In the genomic region with DNA sequence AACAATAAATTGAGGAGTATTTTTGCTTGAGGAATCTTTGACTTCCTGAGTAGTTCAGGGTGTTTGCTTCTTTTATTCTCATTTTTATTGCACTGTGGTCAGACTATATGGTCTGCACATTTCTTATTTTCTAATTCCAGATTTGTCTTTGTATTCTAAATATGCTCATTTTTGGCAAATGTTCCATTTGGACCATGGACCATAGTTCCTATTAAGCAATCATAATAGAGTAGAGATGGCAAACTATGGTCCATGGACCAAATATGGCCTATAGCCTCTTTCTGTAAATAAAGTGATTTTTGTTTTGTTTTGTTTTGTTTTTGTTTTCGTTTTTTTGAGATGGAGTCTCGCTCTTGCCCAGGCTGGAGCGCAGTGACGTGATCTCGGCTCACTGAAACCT, we compare ENCODE assay signal across 22 cellular contexts. TPM values are rescaled to one million over a fixed set of nuclear protein-coding genes. Genes with fewer than 3 reads are reported as not detected.
DNase-seq lines count a peak whose midpoint lies in the region; ATAC-seq, FAIRE-seq and TF ChIP-seq lines count a peak whose summit lies in the region.
"Had no signal": no experiment of that assay in that cellular context is flagged by ENCODE, and none has a peak within 500 bp of the region (broad histone marks: within the 10 kb centered on the region; RNA-seq: fewer than 3 reads in every experiment).

No MANE protein-coding gene starts in this region.

- H3K4me2 ChIP-seq in astrocyte (ENCODE audit: low read length) (peak overlapping the region; percentile 91), hepatocyte (peak overlapping the region; percentile 86)

- H4K20me1 ChIP-seq in astrocyte (ENCODE audit: insufficient read depth, low read length) (no peaks in the 10 kb centered on the region), hepatocyte (ENCODE audit: insufficient read depth, poor library complexity, severe bottlenecking) (no peaks in the 10 kb centered on the region)

- H3K4me3 ChIP-seq in Caco-2 (ENCODE audit: low read depth, low read length): peak overlapping the region; percentile 56; the same call in 1 of the 2 replicates
- H3K4me3 ChIP-seq in astrocyte (ENCODE audit: insufficient read depth, low read depth, low read length): no peak overlapping the region
- no peak overlapping the region for H3K4me3 ChIP-seq in hepatocyte
- peak overlapping the region; percentile 81 for H3K4me3 ChIP-seq in thoracic aorta
- H3K4me3 ChIP-seq in testis: no peak overlapping the region

- H3K9me3 ChIP-seq in Caco-2: no peaks in the 10 kb centered on the region
- H3K9me3 ChIP-seq in astrocyte (ENCODE audit: insufficient read depth, low read depth, low read length): no peaks in the 10 kb centered on the region
- no peaks in the 10 kb centered on the region for H3K9me3 ChIP-seq in hepatocyte (ENCODE audit: low read depth)
- no peaks in the 10 kb centered on the region for H3K9me3 ChIP-seq in thoracic aorta
- H3K9me3 ChIP-seq in testis: no peaks in the 10 kb centered on the region
- H3K9me3 ChIP-seq: tibial nerve had no signal

- FAIRE-seq in astrocyte (lab: Jason Lieb, UNC): no peak

- H3K9me2 ChIP-seq in hepatocyte (replicated peaks; ENCODE audit: insufficient read depth): no peaks in the 10 kb centered on the region

- no peak for ATAC-seq in thoracic aorta (ENCODE audit: insufficient number of reproducible peaks, low FRiP score, low read depth)
- ATAC-seq: activated naive CD8-positive, alpha-beta T cell treated with anti-CD3 and anti-CD28 coated beads, Interleukin-2, amount 50 U/mL, for 24 hours; activated T-helper 17 cell treated with anti-CD3 and anti-CD28 coated beads, Interleukin-2, amount 50 U/mL, for 72 hours; effector memory CD8-positive, alpha-beta T cell; stimulated activated effector memory CD8-positive, alpha-beta T cell treated with anti-CD3 and anti-CD28 coated beads, Interleukin-12 subunit alpha, Interleukin-12 subunit beta, amount 100 ng/mL, for 72 hours had no signal

- peaks cover 46% of the 10 kb centered on the region for H3K4me1 Mint-ChIP-seq in Caco-2 (ENCODE audit: low read depth, unreplicated experiment)
- peaks cover 5% of the 10 kb centered on the region for H3K4me1 Mint-ChIP-seq in astrocyte (ENCODE audit: low read depth, unreplicated experiment)
- H3K4me1 Mint-ChIP-seq: activated T-helper 17 cell treated with anti-CD3 and anti-CD28 coated beads, Interleukin-2, amount 50 U/mL, for 72 hours had no signal

- H3K9ac ChIP-seq in astrocyte (ENCODE audit: low read length): no peak overlapping the region

- H3K27me3 Mint-ChIP-seq in Caco-2 (ENCODE audit: insufficient read depth, unreplicated experiment): no peaks in the 10 kb centered on the region
- peaks cover 7% of the 10 kb centered on the region for H3K27me3 Mint-ChIP-seq in astrocyte (ENCODE audit: low read depth, unreplicated experiment)

- TF ChIP-seq CTCF in Caco-2 (IDR thresholded peaks at IDR 0.05; ENCODE audit: insufficient read depth in 1 of 2, low read depth in 1 of 2, low read length in 1 of 2, severe bottlenecking in 1 of 2, unreplicated experiment in 1 of 2) (no peak), astrocyte (IDR thresholded peaks at IDR 0.05; ENCODE audit: insufficient read depth, low read depth, low read length) (no peak), hepatocyte (IDR thresholded peaks at IDR 0.05; ENCODE audit: poor library complexity) (no peak), thoracic aorta (IDR thresholded peaks at IDR 0.05) (no peak), testis (IDR thresholded peaks at IDR 0.05) (no peak)

- peaks cover 13% of the 10 kb centered on the region for H3K79me2 ChIP-seq in astrocyte (ENCODE audit: insufficient read depth, low read length)
- peaks cover 27% of the 10 kb centered on the region for H3K79me2 ChIP-seq in hepatocyte

- no peaks in the 10 kb centered on the region for H3K36me3 ChIP-seq in Caco-2 (ENCODE audit: control insufficient read depth, insufficient read depth, low read length)
- no peaks in the 10 kb centered on the region for H3K36me3 ChIP-seq in astrocyte (ENCODE audit: insufficient read depth, low read length)
- H3K36me3 ChIP-seq in hepatocyte (replicated peaks; ENCODE audit: insufficient read depth, low read depth): no peaks in the 10 kb centered on the region
- no peaks in the 10 kb centered on the region for H3K36me3 ChIP-seq in thoracic aorta
- no peaks in the 10 kb centered on the region for H3K36me3 ChIP-seq in testis (ENCODE audit: low read depth, missing control alignments)
- H3K36me3 ChIP-seq: tibial nerve had no signal

- no peak overlapping the region for H3K27ac ChIP-seq in astrocyte (ENCODE audit: low read depth, low read length)
- peak overlapping the region; percentile 90 for H3K27ac ChIP-seq in hepatocyte
- H3K27ac ChIP-seq in thoracic aorta: peak overlapping the region; percentile 94 to 99
- H3K27ac ChIP-seq in testis: no peak overlapping the region
- H3K27ac ChIP-seq: tibial nerve had no signal

- BruUV-seq in Caco-2 (replicated peaks; lab: Mats Ljungman, UMichigan): no TSS peak

- POLR2A ChIA-PET in Caco-2 (lab: Charles Lee): interaction anchor here (3.2 kb wide), 1 partner anchor 21 kb away, joined by 31 read pairs; no protein-coding TSS in a partner anchor

- DNase-seq in Caco-2 (no peak), astrocyte (ENCODE audit: low read depth) (no peak), hepatocyte (ENCODE audit: low spot score) (no peak), thoracic aorta (ENCODE audit: low spot score) (no peak), T-helper 2 cell (no peak), testis (no peak), NCI-H524 treated with DMSO at 0.1 percent for 48 hours (lab: John Stamatoyannopoulos, UW) (no peak), NK-92 (lab: John Stamatoyannopoulos, UW; ENCODE audit: unreplicated experiment) (no peak)
- DNase-seq: activated B cell treated with CpG ODN at 0.5 μM for 24 hours; activated naive CD8-positive, alpha-beta T cell treated with anti-CD3 and anti-CD28 coated beads, Interleukin-2, amount 50 U/mL, for 24 hours; caudate nucleus; effector memory CD8-positive, alpha-beta T cell; HCEC 1CT; Kasumi-1; mesenchymal stem cell; NCI-H1417 treated with DMSO at 0.1 percent for 48 hours; NCI-H69 had no signal

- H3K4me1 ChIP-seq in Caco-2 (peaks cover 30% of the 10 kb centered on the region), astrocyte (ENCODE audit: insufficient read depth, low read length) (peaks cover 23% of the 10 kb centered on the region), hepatocyte (ENCODE audit: insufficient read depth) (no peaks in the 10 kb centered on the region), thoracic aorta (ENCODE audit: control insufficient read depth in 1 of 2, low read depth in 2 of 2) (peaks cover 17 to 52% of the 10 kb centered on the region in 2 donors), testis (peaks cover 14% of the 10 kb centered on the region)

- H2AFZ ChIP-seq in astrocyte (ENCODE audit: low read depth, low read length) (no peak overlapping the region), hepatocyte (no peak overlapping the region)

- H3K27ac Mint-ChIP-seq in Caco-2 (ENCODE audit: unreplicated experiment): no peak overlapping the region
- H3K27ac Mint-ChIP-seq in astrocyte (ENCODE audit: unreplicated experiment): no peak overlapping the region
- H3K27ac Mint-ChIP-seq: activated B cell treated with CpG ODN at 0.5 μM for 24 hours; activated naive CD8-positive, alpha-beta T cell treated with anti-CD3 and anti-CD28 coated beads, Interleukin-2, amount 50 U/mL, for 24 hours; activated T-helper 17 cell treated with anti-CD3 and anti-CD28 coated beads, Interleukin-2, amount 50 U/mL, for 72 hours; effector memory CD8-positive, alpha-beta T cell; stimulated activated effector memory CD8-positive, alpha-beta T cell treated with anti-CD3 and anti-CD28 coated beads, Interleukin-12 subunit alpha, Interleukin-12 subunit beta, amount 100 ng/mL, for 72 hours; T-helper 2 cell treated with Interferon-gamma antibody and Interleukin-4, amounts not matched to agents 5 μg/mL and 100 μg/mL, for 36 hours had no signal

- TF ChIP-seq POLR2A in testis (IDR thresholded peaks at IDR 0.05): no peak

- no peaks in the 10 kb centered on the region for H3K9me3 Mint-ChIP-seq in Caco-2 (ENCODE audit: unreplicated experiment)
- no peaks in the 10 kb centered on the region for H3K9me3 Mint-ChIP-seq in astrocyte (ENCODE audit: unreplicated experiment)
- H3K9me3 Mint-ChIP-seq: activated B cell treated with CpG ODN at 0.5 μM for 24 hours; activated naive CD8-positive, alpha-beta T cell treated with anti-CD3 and anti-CD28 coated beads, Interleukin-2, amount 50 U/mL, for 24 hours; activated T-helper 17 cell treated with anti-CD3 and anti-CD28 coated beads, Interleukin-2, amount 50 U/mL, for 72 hours; effector memory CD8-positive, alpha-beta T cell; stimulated activated effector memory CD8-positive, alpha-beta T cell treated with anti-CD3 and anti-CD28 coated beads, Interleukin-12 subunit alpha, Interleukin-12 subunit beta, amount 100 ng/mL, for 72 hours; T-helper 2 cell treated with Interferon-gamma antibody and Interleukin-4, amounts not matched to agents 5 μg/mL and 100 μg/mL, for 36 hours had no signal

- H3K4me3 Mint-ChIP-seq in Caco-2 (ENCODE audit: unreplicated experiment): peak overlapping the region; percentile 83
- no peak overlapping the region for H3K4me3 Mint-ChIP-seq in astrocyte (ENCODE audit: unreplicated experiment)
- H3K4me3 Mint-ChIP-seq: activated B cell treated with CpG ODN at 0.5 μM for 24 hours; activated naive CD8-positive, alpha-beta T cell treated with anti-CD3 and anti-CD28 coated beads, Interleukin-2, amount 50 U/mL, for 24 hours; activated T-helper 17 cell treated with anti-CD3 and anti-CD28 coated beads, Interleukin-2, amount 50 U/mL, for 72 hours; effector memory CD8-positive, alpha-beta T cell; stimulated activated effector memory CD8-positive, alpha-beta T cell treated with anti-CD3 and anti-CD28 coated beads, Interleukin-12 subunit alpha, Interleukin-12 subunit beta, amount 100 ng/mL, for 72 hours; T-helper 2 cell treated with Interferon-gamma antibody and Interleukin-4, amounts not matched to agents 5 μg/mL and 100 μg/mL, for 36 hours had no signal

- CTCF ChIA-PET in Caco-2 (lab: Charles Lee): interaction anchor here (0.6 to 3.6 kb wide), 2 partner anchors 9 to 56 kb away, joined by 3 to 59 read pairs; no protein-coding TSS in a partner anchor

- peaks cover 37% of the 10 kb centered on the region for H3K36me3 Mint-ChIP-seq in Caco-2 (ENCODE audit: insufficient read depth, unreplicated experiment)
- no peaks in the 10 kb centered on the region for H3K36me3 Mint-ChIP-seq in astrocyte (ENCODE audit: low read depth, unreplicated experiment)
- H3K36me3 Mint-ChIP-seq: stimulated activated effector memory CD8-positive, alpha-beta T cell treated with anti-CD3 and anti-CD28 coated beads, Interleukin-12 subunit alpha, Interleukin-12 subunit beta, amount 100 ng/mL, for 72 hours had no signal

- no peaks in the 10 kb centered on the region for H3K27me3 ChIP-seq in Caco-2 (replicated peaks; ENCODE audit: control insufficient read depth, insufficient read depth, low read length)
- no peaks in the 10 kb centered on the region for H3K27me3 ChIP-seq in astrocyte (ENCODE audit: insufficient read depth, low read length)
- no peaks in the 10 kb centered on the region for H3K27me3 ChIP-seq in hepatocyte
- H3K27me3 ChIP-seq in thoracic aorta (replicated peaks; ENCODE audit: insufficient read depth): no peaks in the 10 kb centered on the region
- H3K27me3 ChIP-seq in testis: no peaks in the 10 kb centered on the region
- H3K27me3 ChIP-seq: tibial nerve had no signal

- intact Hi-C loops in Caco-2 (cut with micrococcal nuclease; ENCODE audit: unreplicated experiment): no loop called here
- intact Hi-C loops in testis (cut with DNase I; ENCODE audit: low total_unique reads): no loop called here

- 96% methylated on average over 5 of the region's 5 CpGs for WGBS in hepatocyte (ENCODE audit: low lambda C conversion rate, missing lambda C conversion rate)
- 77 to 94% methylated on average over 5 of the region's 5 CpGs for WGBS in testis, 2 donors

RNA-seq across cellular contexts. Expression of gene GPRC5A, which starts 2.1 kb away (rescaled TPM):
- total RNA-seq in Caco-2 (2022): 73.9 and 99.7 TPM in 2 replicates
- 4.2 and 12.5 TPM in 2 replicates for total RNA-seq in astrocyte
- 49.8 and 60.2 TPM in 2 replicates for total RNA-seq in hepatocyte
- 80.4 and 97.0 TPM in 2 replicates for polyA plus RNA-seq in hepatocyte
- total RNA-seq in thoracic aorta: 100 to 1,000 TPM in 1 of 2 donors, 10 to 100 TPM in 1; 42.8 to 123 TPM
- 1 to 10 TPM; 1.9 to 2.7 TPM for total RNA-seq in testis
- polyA plus RNA-seq in testis (ENCODE audit: insufficient read depth, low read depth, low replicate concordance): 2.8 TPM
- total RNA-seq: activated B cell treated with CpG ODN at 0.5 μM for 24 hours had no signal

RNA-seq across cellular contexts. Expression of gene GPRC5D, which starts 58.5 kb away (rescaled TPM):
- total RNA-seq in Caco-2 (2022) (not detected in 2 replicates), astrocyte (not detected in 2 replicates), hepatocyte (not detected in 2 replicates), thoracic aorta (not detected), testis (1 to 10 TPM in 1 of 2 donors, under 1 TPM in 1; 0.68 to 4.0 TPM)
- polyA plus RNA-seq in hepatocyte (not detected in 2 replicates), testis (ENCODE audit: insufficient read depth, low read depth, low replicate concordance) (5.5 TPM)
- total RNA-seq: activated T-helper 17 cell treated with anti-CD3 and anti-CD28 coated beads, Interleukin-2, amount 50 U/mL, for 72 hours; SK-MEL-5; tibial nerve had no signal

Comparison
In these comparisons a context has a peak if more than half of its experiments do, and no peak if none do; other contexts are left out.
1. H3K4me3 ChIP-seq: peak in Caco-2 (single experiment) and thoracic aorta (single experiment); none in astrocyte (single experiment), hepatocyte (single experiment) and testis (0 of 2).
2. H3K27ac ChIP-seq: peak in hepatocyte (single experiment) and thoracic aorta (2 of 2); none in astrocyte (single experiment) and testis (0 of 2).